Comparison of ENCODE assay signal across 1 cellular context in the genomic region with DNA sequence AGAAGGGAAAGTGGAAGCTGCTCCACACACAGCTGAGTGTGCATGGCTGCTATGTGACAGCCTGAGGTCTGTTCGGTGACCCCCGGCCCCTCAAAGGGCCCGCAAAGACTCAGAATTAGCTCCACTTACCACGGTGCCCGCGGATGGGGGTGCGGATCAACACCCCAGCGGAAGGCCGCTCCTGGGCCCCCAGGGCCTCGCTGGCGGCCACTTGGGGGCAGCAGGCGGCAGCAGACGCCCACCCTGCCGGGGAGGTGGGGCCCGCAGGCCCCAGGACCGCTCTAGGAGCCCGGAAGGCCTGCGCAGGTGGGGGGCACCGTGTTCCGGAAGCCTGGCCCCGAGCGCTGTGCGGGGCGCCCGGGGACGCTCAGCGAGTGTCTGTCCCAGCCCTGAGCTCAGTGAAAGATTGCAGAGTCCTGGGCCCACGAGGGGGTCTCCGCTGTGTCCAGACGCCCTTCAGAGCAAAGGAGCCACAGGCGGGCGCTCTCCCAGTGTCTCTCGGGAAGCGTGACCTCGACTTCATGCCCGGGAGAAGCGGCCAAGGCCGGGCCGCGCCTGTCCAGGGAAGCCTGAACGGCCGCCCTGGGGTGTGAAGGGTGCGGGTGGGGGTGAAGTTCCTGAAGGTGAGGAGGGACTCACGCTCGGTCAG.
TF ChIP-seq lines count a peak whose summit lies in the region.

No MANE protein-coding gene starts in this region.

TF ChIP-seq in H1, 55 proteins besides CTCF, POLR2A, EP300 and RAD21:
- TF ChIP-seq, protein P1, sequence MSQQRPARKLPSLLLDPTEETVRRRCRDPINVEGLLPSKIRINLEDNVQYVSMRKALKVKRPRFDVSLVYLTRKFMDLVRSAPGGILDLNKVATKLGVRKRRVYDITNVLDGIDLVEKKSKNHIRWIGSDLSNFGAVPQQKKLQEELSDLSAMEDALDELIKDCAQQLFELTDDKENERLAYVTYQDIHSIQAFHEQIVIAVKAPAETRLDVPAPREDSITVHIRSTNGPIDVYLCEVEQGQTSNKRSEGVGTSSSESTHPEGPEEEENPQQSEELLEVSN (IDR thresholded peaks at IDR 0.05): peak; percentile 44
- TF ChIP-seq GABPA (IDR thresholded peaks at IDR 0.05; ENCODE audit: borderline replicate concordance, insufficient read depth, low read length) (0 out of 2 replicates have a peak, but pooled peaks have one; percentile 64), GTF2F1 (IDR thresholded peaks at IDR 0.05; ENCODE audit: borderline replicate concordance, low read depth, low read length) (no peak), EGR1 (IDR thresholded peaks at IDR 0.05; ENCODE audit: borderline replicate concordance, low read depth, low read length) (peak; percentile 43; the same call in 1 of the 2 replicates), PHF8 (conservative IDR thresholded peaks at IDR 0.05; ENCODE audit: low read depth, low read length) (peak; percentile 41; the same call in 1 of the 2 replicates), BRCA1 (IDR thresholded peaks at IDR 0.05; ENCODE audit: low read depth, low read length) (no peak), SP2 (IDR thresholded peaks at IDR 0.05; ENCODE audit: low read length) (no peak), HDAC2 (IDR thresholded peaks at IDR 0.05; ENCODE audit: borderline replicate concordance in 1 of 2, low read depth in 2 of 2, low read length in 2 of 2) (peak in 1 of 2 experiments; percentile 81; a peak in 1 of 4 replicates), ZNF274 (IDR thresholded peaks at IDR 0.05; ENCODE audit: borderline replicate concordance, extremely low read depth, low read length) (no peak), EZH2 (IDR thresholded peaks at IDR 0.05; ENCODE audit: low read depth, low read length, severe bottlenecking) (no peak), POLR2AphosphoS5 (IDR thresholded peaks at IDR 0.05; ENCODE audit: low read depth, low read length) (no peak), SAP30 (IDR thresholded peaks at IDR 0.05; ENCODE audit: insufficient read depth, insufficient replicate concordance, low read length) (no peak), NRF1 (IDR thresholded peaks at IDR 0.05; ENCODE audit: low read depth, low read length) (no peak), TAF1 (IDR thresholded peaks at IDR 0.05; ENCODE audit: low read depth, low read length) (0 out of 2 replicates have a peak, but pooled peaks have one; percentile 37), ASH2L (IDR thresholded peaks at IDR 0.05; ENCODE audit: low read length) (peak; percentile 44), RNF2 (IDR thresholded peaks at IDR 0.05; ENCODE audit: borderline replicate concordance, low read depth, low read length, missing control alignments, poor library complexity, severe bottlenecking) (peak; percentile 35), KDM4A (IDR thresholded peaks at IDR 0.05; ENCODE audit: low read depth, low read length, severe bottlenecking) (peak; percentile 62)
- TF ChIP-seq, protein P2, sequence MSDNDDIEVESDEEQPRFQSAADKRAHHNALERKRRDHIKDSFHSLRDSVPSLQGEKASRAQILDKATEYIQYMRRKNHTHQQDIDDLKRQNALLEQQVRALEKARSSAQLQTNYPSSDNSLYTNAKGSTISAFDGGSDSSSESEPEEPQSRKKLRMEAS (IDR thresholded peaks at IDR 0.05): peak; percentile 59
- TF ChIP-seq, protein P3, sequence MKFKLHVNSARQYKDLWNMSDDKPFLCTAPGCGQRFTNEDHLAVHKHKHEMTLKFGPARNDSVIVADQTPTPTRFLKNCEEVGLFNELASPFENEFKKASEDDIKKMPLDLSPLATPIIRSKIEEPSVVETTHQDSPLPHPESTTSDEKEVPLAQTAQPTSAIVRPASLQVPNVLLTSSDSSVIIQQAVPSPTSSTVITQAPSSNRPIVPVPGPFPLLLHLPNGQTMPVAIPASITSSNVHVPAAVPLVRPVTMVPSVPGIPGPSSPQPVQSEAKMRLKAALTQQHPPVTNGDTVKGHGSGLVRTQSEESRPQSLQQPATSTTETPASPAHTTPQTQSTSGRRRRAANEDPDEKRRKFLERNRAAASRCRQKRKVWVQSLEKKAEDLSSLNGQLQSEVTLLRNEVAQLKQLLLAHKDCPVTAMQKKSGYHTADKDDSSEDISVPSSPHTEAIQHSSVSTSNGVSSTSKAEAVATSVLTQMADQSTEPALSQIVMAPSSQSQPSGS (IDR thresholded peaks at IDR 0.05; ENCODE audit: low read length): no peak
